In genomic region chr10:31133628-31134302, GRCh38 we compare ENCODE assay signal across 8 cellular contexts.
DNase-seq lines count a peak whose midpoint lies in the region; ATAC-seq, FAIRE-seq and TF ChIP-seq lines count a peak whose summit lies in the region.

No MANE protein-coding gene starts in this region.

- peak; percentile 16 for DNase-seq in DMS114 treated with DMSO at 0.1 percent for 48 hours (lab: John Stamatoyannopoulos, UW; ENCODE audit: unreplicated experiment)
- DNase-seq in NCI-H1105 (lab: John Stamatoyannopoulos, UW) = peak; percentile 45
- peak; percentile 49 for DNase-seq in activated CD4-positive, alpha-beta T cell treated with anti-CD3 and anti-CD28 coated beads for 1 hour
- DNase-seq in cerebellar nuclear complex (lab: John Stamatoyannopoulos, UW) = peak; percentile 15 to 28
- peak; percentile 96 for DNase-seq in kidney
- DNase-seq in stimulated activated CD4-positive, alpha-beta T cell treated with anti-CD3 and anti-CD28 coated beads, Interleukin-12 subunit alpha, Interleukin-12 subunit beta, amount 100 ng/mL, for 48 hours (ENCODE audit: low read depth in 2 of 3, low spot score in 1 of 3) = peak; percentile 45 to 56 (median 53)
- DNase-seq in SKM-1 treated with dmso at 0.1 percent for 144 hours (lab: John Stamatoyannopoulos, UW; ENCODE audit: unreplicated experiment) = no peak

- H3K9me3 ChIP-seq in kidney (ENCODE audit: control insufficient read depth in 1 of 2, low read length in 2 of 2) = no peaks in the 10 kb centered on the region

- peak overlapping the region; percentile 41 to 52 for H3K4me3 ChIP-seq in kidney (ENCODE audit: low read length in 2 of 2)

- peak; percentile 48 for ATAC-seq in GM21529 (IDR thresholded peaks at IDR 0.05; ENCODE audit: unreplicated experiment)

- peak overlapping the region; percentile 75 to 82 for H3K27ac ChIP-seq in kidney (ENCODE audit: low read depth in 2 of 2, low read length in 2 of 2)

- peak overlapping the region in 1 of 2 donors; percentile 78 for H3K9ac ChIP-seq in kidney (ENCODE audit: low read length in 2 of 2)

- H3K4me1 ChIP-seq in kidney (ENCODE audit: control insufficient read depth in 1 of 2, insufficient read depth in 1 of 2, low read depth in 1 of 2, low read length in 2 of 2) = peaks cover 10 to 11% of the 10 kb centered on the region in 2 donors

- no peaks in the 10 kb centered on the region for H3K36me3 ChIP-seq in kidney (ENCODE audit: control insufficient read depth in 1 of 2, insufficient read depth in 2 of 2, low read length in 2 of 2)

- intact Hi-C loops in kidney (cut with DNase I) = no loop called here

- FAIRE-seq in kidney (lab: Jason Lieb, UNC) = no peak

- TF ChIP-seq CTCF in kidney (IDR thresholded peaks at IDR 0.05; ENCODE audit: borderline replicate concordance, extremely low read depth, insufficient read depth) = no peak
